16 cellular contexts compared by ENCODE assay signal in genomic region chr21:39556176-39556575, GRCh38. TPM values are rescaled to one million over a fixed set of nuclear protein-coding genes. Genes with fewer than 3 reads are reported as not detected.
DNase-seq lines count a peak whose midpoint lies in the region; ATAC-seq and TF ChIP-seq lines count a peak whose summit lies in the region.
"Had no signal": no experiment of that assay in that cellular context is flagged by ENCODE, and none has a peak within 500 bp of the region (broad histone marks: within the 10 kb centered on the region; RNA-seq: fewer than 3 reads in every experiment).

No MANE protein-coding gene starts in this region.

- CTCF ChIA-PET in WTC11 (lab: Charles Lee): no interaction called here

- peak; percentile 84 for ATAC-seq in WTC11
- ATAC-seq in activated naive CD8-positive, alpha-beta T cell treated with anti-CD3 and anti-CD28 coated beads, Interleukin-2, amount 50 U/mL, for 24 hours: no peak
- no peak for ATAC-seq in GM19395 (IDR thresholded peaks at IDR 0.05; ENCODE audit: unreplicated experiment)
- ATAC-seq: activated T-cell treated with anti-CD3 and anti-CD28 coated beads, Interleukin-2, amount 50 U/mL, for 4 hours; T-cell had no signal

- H3K4me3 Mint-ChIP-seq in WTC11: no peak overlapping the region
- no peak overlapping the region for H3K4me3 Mint-ChIP-seq in activated naive CD8-positive, alpha-beta T cell treated with anti-CD3 and anti-CD28 coated beads, Interleukin-2, amount 50 U/mL, for 24 hours
- no peak overlapping the region for H3K4me3 Mint-ChIP-seq in activated T-helper 1 cell treated with anti-CD3 and anti-CD28 coated beads, Interleukin-12 subunit alpha, Interleukin-12 subunit beta, Interleukin-2, Interleukin-4 antibody, amounts not matched to agents 30 ng/mL and 10 ng/mL and 1 ng/mL, durations not matched to agents 14 hours and 24 hours and 36 hours
- H3K4me3 Mint-ChIP-seq: activated T-cell treated with anti-CD3 and anti-CD28 coated beads, Interleukin-2, amount 50 U/mL, for 4 hours; T-cell had no signal

- H3K27me3 Mint-ChIP-seq in WTC11 (ENCODE audit: low read depth): peaks cover 3% of the 10 kb centered on the region; the same call in 1 of the 2 replicates
- H3K27me3 Mint-ChIP-seq in activated naive CD8-positive, alpha-beta T cell treated with anti-CD3 and anti-CD28 coated beads, Interleukin-2, amount 50 U/mL, for 24 hours: peaks cover 5% of the 10 kb centered on the region
- no peaks in the 10 kb centered on the region for H3K27me3 Mint-ChIP-seq in activated T-helper 1 cell treated with anti-CD3 and anti-CD28 coated beads, Interleukin-12 subunit alpha, Interleukin-12 subunit beta, Interleukin-2, Interleukin-4 antibody, amounts not matched to agents 30 ng/mL and 10 ng/mL and 1 ng/mL, durations not matched to agents 14 hours and 24 hours and 36 hours (ENCODE audit: insufficient read depth)

- DNase-seq in DMS79 (lab: John Stamatoyannopoulos, UW): peak; percentile 90
- peak; percentile 7 for DNase-seq in NCI-H1436 treated with DMSO at 0.1 percent for 48 hours (lab: John Stamatoyannopoulos, UW)
- peak; percentile 38 for DNase-seq in WTC11 (ENCODE audit: low spot score)
- peak; percentile 35 for DNase-seq in midbrain (lab: John Stamatoyannopoulos, UW)
- no peak for DNase-seq in SW 1271 (lab: John Stamatoyannopoulos, UW)
- DNase-seq in activated naive CD8-positive, alpha-beta T cell treated with anti-CD3 and anti-CD28 coated beads, Interleukin-2, amount 50 U/mL, for 24 hours: no peak
- DNase-seq in activated T-helper 1 cell treated with anti-CD3 and anti-CD28 coated beads, Interleukin-12 subunit alpha, Interleukin-12 subunit beta, Interleukin-2, Interleukin-4 antibody, amounts not matched to agents 30 ng/mL and 10 ng/mL and 1 ng/mL, durations not matched to agents 14 hours and 24 hours and 36 hours (ENCODE audit: low spot score): no peak
- DNase-seq: activated T-cell treated with anti-CD3 and anti-CD28 coated beads, Interleukin-2, amount 50 U/mL, for 4 hours; cortex of kidney; DND-41; MG63; OCI-M1; stimulated activated CD4-positive, alpha-beta T cell treated with anti-CD3 and anti-CD28 coated beads, Interleukin-2, amount 100 ng/mL, for 48 hours; T-cell had no signal

- POLR2A ChIA-PET in WTC11 (lab: Charles Lee): no interaction called here

- H3K27ac Mint-ChIP-seq in WTC11: no peak overlapping the region
- no peak overlapping the region for H3K27ac Mint-ChIP-seq in activated naive CD8-positive, alpha-beta T cell treated with anti-CD3 and anti-CD28 coated beads, Interleukin-2, amount 50 U/mL, for 24 hours
- H3K27ac Mint-ChIP-seq in activated T-helper 1 cell treated with anti-CD3 and anti-CD28 coated beads, Interleukin-12 subunit alpha, Interleukin-12 subunit beta, Interleukin-2, Interleukin-4 antibody, amounts not matched to agents 30 ng/mL and 10 ng/mL and 1 ng/mL, durations not matched to agents 14 hours and 24 hours and 36 hours: no peak overlapping the region
- H3K27ac Mint-ChIP-seq: T-cell had no signal

- H3K9me3 Mint-ChIP-seq in WTC11: peaks cover 44% of the 10 kb centered on the region
- peaks cover 7% of the 10 kb centered on the region for H3K9me3 Mint-ChIP-seq in activated naive CD8-positive, alpha-beta T cell treated with anti-CD3 and anti-CD28 coated beads, Interleukin-2, amount 50 U/mL, for 24 hours
- H3K9me3 Mint-ChIP-seq in activated T-helper 1 cell treated with anti-CD3 and anti-CD28 coated beads, Interleukin-12 subunit alpha, Interleukin-12 subunit beta, Interleukin-2, Interleukin-4 antibody, amounts not matched to agents 30 ng/mL and 10 ng/mL and 1 ng/mL, durations not matched to agents 14 hours and 24 hours and 36 hours: no peaks in the 10 kb centered on the region

- intact Hi-C loops in activated T-helper 1 cell treated with anti-CD3 and anti-CD28 coated beads, Interleukin-12 subunit alpha, Interleukin-12 subunit beta, Interleukin-2, Interleukin-4 antibody, amounts not matched to agents 30 ng/mL and 10 ng/mL and 1 ng/mL, durations not matched to agents 14 hours and 24 hours and 36 hours (cut with micrococcal nuclease): no loop called here

- H3K4me1 Mint-ChIP-seq in WTC11: peaks cover 23% of the 10 kb centered on the region
- no peaks in the 10 kb centered on the region for H3K4me1 Mint-ChIP-seq in activated naive CD8-positive, alpha-beta T cell treated with anti-CD3 and anti-CD28 coated beads, Interleukin-2, amount 50 U/mL, for 24 hours
- H3K4me1 Mint-ChIP-seq in activated T-helper 1 cell treated with anti-CD3 and anti-CD28 coated beads, Interleukin-12 subunit alpha, Interleukin-12 subunit beta, Interleukin-2, Interleukin-4 antibody, amounts not matched to agents 30 ng/mL and 10 ng/mL and 1 ng/mL, durations not matched to agents 14 hours and 24 hours and 36 hours (ENCODE audit: low read depth): no peaks in the 10 kb centered on the region

- H3K36me3 Mint-ChIP-seq in WTC11: peaks cover 40% of the 10 kb centered on the region
- no peaks in the 10 kb centered on the region for H3K36me3 Mint-ChIP-seq in activated naive CD8-positive, alpha-beta T cell treated with anti-CD3 and anti-CD28 coated beads, Interleukin-2, amount 50 U/mL, for 24 hours (ENCODE audit: low read depth)
- H3K36me3 Mint-ChIP-seq in activated T-helper 1 cell treated with anti-CD3 and anti-CD28 coated beads, Interleukin-12 subunit alpha, Interleukin-12 subunit beta, Interleukin-2, Interleukin-4 antibody, amounts not matched to agents 30 ng/mL and 10 ng/mL and 1 ng/mL, durations not matched to agents 14 hours and 24 hours and 36 hours (ENCODE audit: low read depth): no peaks in the 10 kb centered on the region
- H3K36me3 Mint-ChIP-seq: T-cell had no signal

- no peak for TF ChIP-seq CTCF in WTC11 (IDR thresholded peaks at IDR 0.05)

TF ChIP-seq in WTC11, 78 proteins besides CTCF, POLR2A, EP300 and RAD21:
- TF ChIP-seq CDX4 (CRISPR knock-in tag; IDR thresholded peaks at IDR 0.05; ENCODE audit: borderline replicate concordance): no peak
- TF ChIP-seq HMGA2 (CRISPR knock-in tag; IDR thresholded peaks at IDR 0.05): peak; percentile 32; the same call in 1 of the 2 replicates

RNA-seq across cellular contexts. Expression of gene B3GALT5, which starts 56.6 kb away (rescaled TPM):
- total RNA-seq in WTC11 (2021): 25.8 to 33.3 TPM (median 32.4 TPM) in 3 replicates
- total RNA-seq in activated T-helper 1 cell treated with anti-CD3 and anti-CD28 coated beads, Interleukin-12 subunit alpha, Interleukin-12 subunit beta, Interleukin-2, Interleukin-4 antibody, amounts not matched to agents 30 ng/mL and 10 ng/mL and 1 ng/mL, durations not matched to agents 14 hours and 24 hours and 36 hours: not detected in 2 replicates
- total RNA-seq: pulmonary artery endothelial cell had no signal

Comparison
In these comparisons a context has a peak if more than half of its experiments do, and no peak if none do; other contexts are left out.
1. DNase-seq: peak in DMS79 (single experiment), NCI-H1436 treated with DMSO at 0.1 percent for 48 hours (single experiment), WTC11 (single experiment) and midbrain (single experiment); none in SW 1271 (0 of 2), activated naive CD8-positive, alpha-beta T cell treated with anti-CD3 and anti-CD28 coated beads, Interleukin-2, amount 50 U/mL, for 24 hours (single experiment) and activated T-helper 1 cell treated with anti-CD3 and anti-CD28 coated beads, Interleukin-12 subunit alpha, Interleukin-12 subunit beta, Interleukin-2, Interleukin-4 antibody, amounts not matched to agents 30 ng/mL and 10 ng/mL and 1 ng/mL, durations not matched to agents 14 hours and 24 hours and 36 hours (single experiment).
2. RNA of gene B3GALT5, which starts 56.6 kb away (total RNA-seq): 25.8 to 33.3 TPM in WTC11; not detected in activated T-helper 1 cell treated with anti-CD3 and anti-CD28 coated beads, Interleukin-12 subunit alpha, Interleukin-12 subunit beta, Interleukin-2, Interleukin-4 antibody, amounts not matched to agents 30 ng/mL and 10 ng/mL and 1 ng/mL, durations not matched to agents 14 hours and 24 hours and 36 hours; every median in the first group is over 10 times any median in the second.